14 cellular contexts compared by ENCODE assay signal in the genomic region with DNA sequence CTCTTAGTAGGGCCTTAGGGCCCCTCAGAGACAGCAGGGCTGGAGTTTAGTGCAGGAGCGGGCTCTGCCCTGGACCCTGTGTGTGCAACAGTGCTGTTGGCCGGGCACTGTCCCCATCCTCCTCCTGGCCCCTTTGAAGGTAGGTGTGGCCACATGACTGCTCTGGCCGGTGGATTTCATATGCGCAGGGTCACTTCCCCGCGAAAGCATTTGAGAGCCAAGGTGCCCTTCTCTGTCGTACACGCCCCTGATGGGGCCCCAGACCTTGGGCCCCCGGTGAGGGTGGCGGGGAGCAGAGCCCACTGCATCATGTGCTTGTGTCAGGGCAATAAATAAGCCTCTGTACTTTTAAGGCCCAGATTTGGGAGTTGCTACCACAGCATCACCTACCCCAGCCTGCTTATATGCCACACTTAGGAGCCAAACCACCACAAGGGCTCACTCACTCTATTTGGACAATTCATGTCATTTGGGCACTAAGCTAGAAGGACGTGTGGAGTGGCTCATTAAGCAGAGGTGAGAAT. TPM values are rescaled to one million over a fixed set of nuclear protein-coding genes. Genes with fewer than 3 reads are reported as not detected.
DNase-seq lines count a peak whose midpoint lies in the region; ATAC-seq and TF ChIP-seq lines count a peak whose summit lies in the region.
"Had no signal": no experiment of that assay in that cellular context is flagged by ENCODE, and none has a peak within 500 bp of the region (broad histone marks: within the 10 kb centered on the region; RNA-seq: fewer than 3 reads in every experiment).

No MANE protein-coding gene starts in this region.

- ATAC-seq in body of pancreas (peak; percentile 8), mucosa of descending colon (peak; percentile 25), GM21825 (IDR thresholded peaks at IDR 0.05; ENCODE audit: unreplicated experiment) (no peak), omental fat pad (ENCODE audit: low FRiP score) (no peak)
- ATAC-seq: stimulated activated naive CD8-positive, alpha-beta T cell treated with anti-CD3 and anti-CD28 coated beads, Interleukin-15, Interleukin-2, amounts not matched to agents 100 U/mL and 50 U/mL, for 24 hours had no signal

- H3K9me3 ChIP-seq in AG04450 (ENCODE audit: control insufficient read depth, insufficient read depth, low read length) (no peaks in the 10 kb centered on the region; the same call in 1 of the 2 replicates), body of pancreas (no peaks in the 10 kb centered on the region), mucosa of descending colon (no peaks in the 10 kb centered on the region), esophagus squamous epithelium (no peaks in the 10 kb centered on the region)

- H3K36me3 Mint-ChIP-seq in Calu3 (ENCODE audit: insufficient read depth, unreplicated experiment), result no peaks in the 10 kb centered on the region

- H3K27ac ChIP-seq in AG04450 (ENCODE audit: low read depth, low read length) (no peak overlapping the region), body of pancreas (peak overlapping the region; percentile 9 to 51 (median 23)), esophagus squamous epithelium (no peak overlapping the region)
- H3K27ac ChIP-seq: epithelial cell of prostate had no signal

- peaks cover 28% of the 10 kb centered on the region for H3K4me1 Mint-ChIP-seq in Calu3 (ENCODE audit: low read depth, unreplicated experiment)

- H3K36me3 ChIP-seq in body of pancreas (replicated peaks in 1 of 2; ENCODE audit: insufficient read depth in 1 of 2, low read depth in 2 of 2) (no peaks in the 10 kb centered on the region), mucosa of descending colon (ENCODE audit: low read depth) (no peaks in the 10 kb centered on the region), esophagus squamous epithelium (peaks cover 0 to 9% (median 0%) of the 10 kb centered on the region in 3 donors)

- H3K27me3 ChIP-seq in AG04450 (ENCODE audit: control insufficient read depth, insufficient read depth, low read length) (peaks cover 10% of the 10 kb centered on the region), body of pancreas (no peaks in the 10 kb centered on the region), esophagus squamous epithelium (no peaks in the 10 kb centered on the region)

- H3K27me3 Mint-ChIP-seq in Calu3 (ENCODE audit: unreplicated experiment), result no peaks in the 10 kb centered on the region

- H3K4me3 Mint-ChIP-seq in Calu3 (ENCODE audit: low read depth, unreplicated experiment), result peak overlapping the region; percentile 29
- H3K4me3 Mint-ChIP-seq: activated T-helper 1 cell treated with anti-CD3 and anti-CD28 coated beads, Interleukin-12 subunit alpha, Interleukin-12 subunit beta, Interleukin-2, Interleukin-4 antibody, amounts not matched to agents 30 ng/mL and 10 ng/mL and 1 ng/mL, durations not matched to agents 14 hours and 24 hours and 36 hours had no signal

- no peak for DNase-seq in AG04450 (ENCODE audit: low read depth, low spot score)
- no peak for DNase-seq in Calu3
- no peak for DNase-seq in body of pancreas
- no peak for DNase-seq in mucosa of descending colon
- DNase-seq in esophagus squamous epithelium (lab: John Stamatoyannopoulos, UW), result no peak
- no peak for DNase-seq in omental fat pad (ENCODE audit: low spot score)
- DNase-seq in KBM-7, result no peak
- DNase-seq: NCI-H1417 treated with DMSO at 0.1 percent for 48 hours; NK-92 treated with Interleukin-12 subunit alpha and Interleukin-12 subunit beta, amount 100 ng/mL, for 24 hours; stimulated activated CD4-positive, alpha-beta T cell treated with anti-CD3 and anti-CD28 coated beads, Interleukin-4, amount 100 ng/mL, for 4 hours; stimulated activated naive CD8-positive, alpha-beta T cell treated with anti-CD3 and anti-CD28 coated beads, Interleukin-15, Interleukin-2, amounts not matched to agents 100 U/mL and 50 U/mL, for 24 hours had no signal

- TF ChIP-seq CTCF in AG04450 (IDR thresholded peaks at IDR 0.05; ENCODE audit: low read depth, low read length) (no peak), Calu3 (IDR thresholded peaks at IDR 0.05; ENCODE audit: unreplicated experiment) (no peak), body of pancreas (IDR thresholded peaks at IDR 0.05) (no peak), mucosa of descending colon (IDR thresholded peaks at IDR 0.05) (no peak), esophagus squamous epithelium (IDR thresholded peaks at IDR 0.05) (no peak), omental fat pad (IDR thresholded peaks at IDR 0.05) (no peak)

- peak overlapping the region; percentile 23; the same call in 1 of the 2 replicates for H3K4me3 ChIP-seq in AG04450 (ENCODE audit: low read depth, low read length)
- no peak overlapping the region for H3K4me3 ChIP-seq in body of pancreas
- H3K4me3 ChIP-seq in mucosa of descending colon, result no peak overlapping the region
- H3K4me3 ChIP-seq in esophagus squamous epithelium, result no peak overlapping the region

- CTCF ChIA-PET in AG04450 (lab: Charles Lee), result interaction anchor here (0.9 to 1.6 kb wide), 4 partner anchors 9 to 481 kb away, joined by 3 to 9 read pairs (median 4); no protein-coding TSS in a partner anchor
- CTCF ChIA-PET in Calu3 (lab: Charles Lee), result interaction anchor here (1.1 kb wide), 1 partner anchor 59 kb away, joined by 3 read pairs; no protein-coding TSS in a partner anchor

- no TSS peak for BruUV-seq in Calu3 (replicated peaks; lab: Mats Ljungman, UMichigan)

- TF ChIP-seq POLR2A in body of pancreas (IDR thresholded peaks at IDR 0.05) (no peak), esophagus squamous epithelium (IDR thresholded peaks at IDR 0.05) (no peak)

- 42 to 48% methylated on average over 4 to 11 of the region's 11 CpGs for WGBS in body of pancreas, 2 donors
- 0 to 59% methylated on average over 1 to 6 of the region's 11 CpGs for WGBS in esophagus squamous epithelium, 2 donors

- POLR2A ChIA-PET in AG04450 (lab: Yijun Ruan, JAX), result interaction anchor here (1.3 kb wide), 1 partner anchor 16 kb away, joined by 4 read pairs; a partner anchor contains a TSS

- H3K9me3 Mint-ChIP-seq in Calu3 (ENCODE audit: low read depth, unreplicated experiment), result peaks cover 3% of the 10 kb centered on the region
- H3K9me3 Mint-ChIP-seq: activated T-helper 1 cell treated with anti-CD3 and anti-CD28 coated beads, Interleukin-12 subunit alpha, Interleukin-12 subunit beta, Interleukin-2, Interleukin-4 antibody, amounts not matched to agents 30 ng/mL and 10 ng/mL and 1 ng/mL, durations not matched to agents 14 hours and 24 hours and 36 hours had no signal

- intact Hi-C loops in Calu3 (cut with micrococcal nuclease; ENCODE audit: unreplicated experiment) (no loop called here), body of pancreas (cut with DNase I) (no loop called here), mucosa of descending colon (cut with DNase I, micrococcal nuclease) (no loop called here), esophagus squamous epithelium (cut with DNase I) (no loop called here)

- in situ Hi-C loops in KBM-7 (cut with MboI; ENCODE audit: low pct_unique_long_range_greater_than_20kb, low sequenced_read_pairs), result no loop called here

- H3K27ac Mint-ChIP-seq in Calu3 (ENCODE audit: unreplicated experiment), result no peak overlapping the region
- H3K27ac Mint-ChIP-seq: activated T-helper 1 cell treated with anti-CD3 and anti-CD28 coated beads, Interleukin-12 subunit alpha, Interleukin-12 subunit beta, Interleukin-2, Interleukin-4 antibody, amounts not matched to agents 30 ng/mL and 10 ng/mL and 1 ng/mL, durations not matched to agents 14 hours and 24 hours and 36 hours had no signal

- H3K4me1 ChIP-seq in body of pancreas, result peaks cover 20% of the 10 kb centered on the region
- H3K4me1 ChIP-seq in mucosa of descending colon (ENCODE audit: low read depth), result peaks cover 5% of the 10 kb centered on the region
- peaks cover 0 to 14% (median 2%) of the 10 kb centered on the region in 3 donors for H3K4me1 ChIP-seq in esophagus squamous epithelium

RNA-seq across cellular contexts. Expression of a gene that starts 15.5 kb away (rescaled TPM):
- 6.7 and 7.5 TPM in 2 replicates for polyA plus RNA-seq in AG04450 (2011; rRNA removed)
- 6.6 and 9.4 TPM in 2 replicates for polyA minus RNA-seq in AG04450 (2011; rRNA and poly(A)+ RNA removed)
- total RNA-seq in Calu3 (2022) (26.4 and 27.3 TPM in 2 replicates), body of pancreas (1 to 10 TPM; 6.0 to 7.6 TPM), mucosa of descending colon (10 to 100 TPM; 16.2 to 25.2 (median 18.4) TPM), esophagus squamous epithelium (10 to 100 TPM in 1 of 4 donors, 1 to 10 TPM in 3; 4.0 to 14.4 (median 6.1) TPM), omental fat pad (1 to 10 TPM; 3.8 to 6.5 (median 4.1) TPM)

Comparison
In these comparisons a context has a peak if more than half of its experiments do, and no peak if none do; other contexts are left out.
1. H3K27ac ChIP-seq: peak in body of pancreas (4 of 4); none in AG04450 (single experiment) and esophagus squamous epithelium (0 of 4).
2. ATAC-seq: peak in body of pancreas (single experiment) and mucosa of descending colon (single experiment); none in GM21825 (single experiment) and omental fat pad (single experiment).